9 cellular contexts compared by ENCODE assay signal in genomic region chr11:73047773-73048371, GRCh38.
DNase-seq lines count a peak whose midpoint lies in the region; ATAC-seq and TF ChIP-seq lines count a peak whose summit lies in the region.
"Had no signal": no experiment of that assay in that cellular context is flagged by ENCODE, and none has a peak within 500 bp of the region (broad histone marks: within the 10 kb centered on the region; RNA-seq: fewer than 3 reads in every experiment).

No MANE protein-coding gene starts in this region.

- no peaks in the 10 kb centered on the region for H3K27me3 Mint-ChIP-seq in natural killer cell (ENCODE audit: low read depth in 2 of 2)

- peak overlapping the region; percentile 23 to 73 for H3K27ac Mint-ChIP-seq in natural killer cell

- H3K36me3 Mint-ChIP-seq in natural killer cell, result no peaks in the 10 kb centered on the region

- WGBS in sigmoid colon, 2 donors, result 42 to 78% methylated on average over 2 of the region's 2 CpGs

- no peak overlapping the region for H3K4me2 ChIP-seq in PC-3 (ENCODE audit: low read length)

- H3F3A ChIP-seq in PC-3 (ENCODE audit: low read length, unreplicated experiment), result no peaks in the 10 kb centered on the region

- H3K27ac ChIP-seq in PC-3 (ENCODE audit: low read length), result no peak overlapping the region
- peak overlapping the region in 2 of 4 donors; percentile 0 to 15 for H3K27ac ChIP-seq in sigmoid colon
- H3K27ac ChIP-seq: SJSA1 had no signal

- no peaks in the 10 kb centered on the region for H3K9me3 Mint-ChIP-seq in natural killer cell

- H3K4me3 ChIP-seq in PC-3 (ENCODE audit: low read length) (no peak overlapping the region), sigmoid colon (no peak overlapping the region)
- H3K4me3 ChIP-seq: SJSA1 had no signal

- ATAC-seq in HG02970 (IDR thresholded peaks at IDR 0.05; ENCODE audit: low FRiP score, unreplicated experiment) (peak; percentile 63), PC-3 (peak; percentile 61), natural killer cell (peak in 1 of 3 donors; percentile 42)

- peaks cover 18 to 22% of the 10 kb centered on the region in 2 donors for H3K4me1 Mint-ChIP-seq in natural killer cell

- 0 out of 2 replicates have a peak, but pooled peaks cover under 1% of the 10 kb centered on the region for H3K36me3 ChIP-seq in PC-3 (ENCODE audit: low read depth, low read length)
- no peaks in the 10 kb centered on the region for H3K36me3 ChIP-seq in sigmoid colon
- H3K36me3 ChIP-seq: SJSA1 had no signal

- H3K79me2 ChIP-seq in PC-3 (ENCODE audit: low read length), result no peaks in the 10 kb centered on the region

- H4K20me1 ChIP-seq in PC-3 (ENCODE audit: low read length), result no peaks in the 10 kb centered on the region

- no peak for TF ChIP-seq EP300 in sigmoid colon (IDR thresholded peaks at IDR 0.05)

- H3K4me3 Mint-ChIP-seq in natural killer cell, result peak overlapping the region; percentile 57

- BruUV-seq in PC-3 (replicated peaks; lab: Mats Ljungman, UMichigan), result no TSS peak

- intact Hi-C loops in PC-3 (cut with micrococcal nuclease) (loop anchor here (2.0 kb wide), 1 partner anchor 25 kb away; no protein-coding TSS in a partner anchor), natural killer cell (cut with micrococcal nuclease) (no loop called here), sigmoid colon (cut with DNase I) (no loop called here)

- TF ChIP-seq POLR2A in sigmoid colon (IDR thresholded peaks at IDR 0.05), result no peak

- TF ChIP-seq CTCF in PC-3 (conservative IDR thresholded peaks at IDR 0.05; ENCODE audit: low read depth, low read length), result no peak
- TF ChIP-seq CTCF in natural killer cell (IDR thresholded peaks at IDR 0.05), result no peak
- TF ChIP-seq CTCF in sigmoid colon (IDR thresholded peaks at IDR 0.05), result no peak

- DNase-seq in NCI-H82 (lab: John Stamatoyannopoulos, UW) (peak; percentile 21), NCI-H82 treated with DMSO at 0.1 percent for 48 hours (lab: John Stamatoyannopoulos, UW; ENCODE audit: unreplicated experiment) (no peak), PC-3 (peak; percentile 26), natural killer cell (no peak), sigmoid colon (no peak), NCI-H226 (no peak)
- DNase-seq in activated effector memory CD4-positive, alpha-beta T cell treated with Interleukin-2 at 50 U/mL for 16 hours, result no peak

- POLR2A ChIA-PET in PC-3 (lab: Charles Lee; ENCODE audit: unreplicated experiment), result no interaction called here

- H3K9ac ChIP-seq in PC-3 (ENCODE audit: low read length), result no peak overlapping the region

- no peak overlapping the region for H2AFZ ChIP-seq in PC-3 (ENCODE audit: low read length)

- H3K27me3 ChIP-seq in PC-3 (ENCODE audit: low read length), result no peaks in the 10 kb centered on the region
- H3K27me3 ChIP-seq in sigmoid colon, result no peaks in the 10 kb centered on the region
- H3K27me3 ChIP-seq: SJSA1 had no signal

- H3K9me2 ChIP-seq in PC-3 (replicated peaks; ENCODE audit: low read length), result no peaks in the 10 kb centered on the region

- CTCF ChIA-PET in PC-3 (lab: Charles Lee), result interaction anchor here (0.5 kb wide), 1 partner anchor 126 kb away, joined by 3 read pairs; no protein-coding TSS in a partner anchor

- no peaks in the 10 kb centered on the region for H3K9me3 ChIP-seq in PC-3 (ENCODE audit: low read length)
- H3K9me3 ChIP-seq in sigmoid colon, result no peaks in the 10 kb centered on the region
- H3K9me3 ChIP-seq: SJSA1 had no signal

- peaks cover 8% of the 10 kb centered on the region for H3K4me1 ChIP-seq in PC-3 (ENCODE audit: insufficient read depth, low read length)
- H3K4me1 ChIP-seq in sigmoid colon, result peaks cover 0 to 13% (median 0%) of the 10 kb centered on the region in 4 donors
- H3K4me1 ChIP-seq: SJSA1 had no signal

Comparison
In these comparisons a context has a peak if more than half of its experiments do, and no peak if none do; other contexts are left out.
1. DNase-seq: peak in NCI-H82 (single experiment) and PC-3 (single experiment); none in NCI-H82 treated with DMSO at 0.1 percent for 48 hours (single experiment), natural killer cell (single experiment), sigmoid colon (single experiment), NCI-H226 (single experiment) and activated effector memory CD4-positive, alpha-beta T cell treated with Interleukin-2 at 50 U/mL for 16 hours (single experiment).